ENCODE assay signal across 1 cellular context in the genomic region with DNA sequence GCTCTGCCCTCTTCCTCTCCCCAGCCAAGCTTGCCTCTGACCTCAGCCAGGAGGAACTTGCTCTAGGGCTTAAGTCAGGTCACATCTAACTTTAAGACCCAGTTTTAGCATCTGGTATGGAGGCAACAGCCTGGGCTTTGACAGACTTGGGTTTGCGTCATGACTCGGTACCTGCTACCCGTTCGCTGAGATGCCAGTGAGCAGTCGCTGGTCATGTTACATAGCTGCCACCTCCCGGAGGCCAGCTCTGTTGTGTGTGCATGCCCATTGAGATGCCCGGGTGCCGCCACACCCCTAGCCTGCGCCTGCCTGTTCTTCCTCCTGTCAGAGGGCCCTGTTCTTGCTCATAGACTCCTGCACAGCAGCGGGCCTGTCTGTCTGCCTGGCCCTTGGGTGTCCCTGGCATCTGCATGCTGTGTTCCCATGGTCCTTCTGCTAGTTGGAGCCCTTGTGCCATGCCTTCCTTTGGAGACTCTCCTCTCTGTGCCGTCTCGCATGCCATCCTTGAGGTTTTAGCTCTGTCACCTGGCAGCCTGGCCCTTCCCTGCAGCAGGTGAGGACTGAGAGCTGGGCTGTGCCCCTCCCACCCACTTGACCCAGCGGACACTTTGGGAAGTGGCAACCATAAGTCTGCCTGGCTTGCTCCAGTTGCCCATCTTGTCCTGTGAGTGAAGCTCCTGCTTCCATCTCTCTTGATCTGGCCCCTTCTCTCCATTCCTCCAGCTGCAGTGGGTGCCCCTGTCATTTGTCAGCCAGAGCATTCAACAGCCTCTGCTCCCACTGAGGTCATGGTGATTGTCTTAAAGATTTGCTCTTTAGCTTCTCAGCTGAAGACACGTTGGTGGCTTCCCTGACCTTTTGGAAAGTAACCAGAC.
A peak's percentile ranks its signal among the peaks of the same experiment; 100 is the strongest.
TF ChIP-seq lines count a peak whose summit lies in the region.

No MANE protein-coding gene starts in this region.

TF ChIP-seq in K562, 482 proteins besides CTCF, POLR2A, EP300 and RAD21:
- TF ChIP-seq, protein P1, sequence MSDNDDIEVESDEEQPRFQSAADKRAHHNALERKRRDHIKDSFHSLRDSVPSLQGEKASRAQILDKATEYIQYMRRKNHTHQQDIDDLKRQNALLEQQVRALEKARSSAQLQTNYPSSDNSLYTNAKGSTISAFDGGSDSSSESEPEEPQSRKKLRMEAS (CRISPR knock-in tag; IDR thresholded peaks at IDR 0.05), result 0 out of 2 replicates have a peak, but pooled peaks have one; percentile 27
- TF ChIP-seq ARID2 (IDR thresholded peaks at IDR 0.05), result no peak
